In genomic region chr1:234533034-234533571, GRCh38 we compare ENCODE assay signal across 11 cellular contexts. TPM values are rescaled to one million over a fixed set of nuclear protein-coding genes. Genes with fewer than 3 reads are reported as not detected.
A peak's percentile ranks its signal among the peaks of the same experiment; 100 is the strongest.
DNase-seq lines count a peak whose midpoint lies in the region; ATAC-seq, FAIRE-seq and TF ChIP-seq lines count a peak whose summit lies in the region.
"Had no signal": no experiment of that assay in that cellular context is flagged by ENCODE, and none has a peak within 500 bp of the region (broad histone marks: within the 10 kb centered on the region; RNA-seq: fewer than 3 reads in every experiment).

No MANE protein-coding gene starts in this region.

- H3K4me1 Mint-ChIP-seq in activated T-cell treated with anti-CD3 and anti-CD28 coated beads, Interleukin-2, amount 50 U/mL, for 72 hours (ENCODE audit: low read depth) = peaks cover 9% of the 10 kb centered on the region
- H3K4me1 Mint-ChIP-seq in activated T-cell treated with anti-CD3 and anti-CD28 coated beads, Interleukin-2, amount 50 U/mL, for 4 hours (ENCODE audit: low read depth) = peaks cover 4% of the 10 kb centered on the region

- H3K36me3 ChIP-seq in H1 (ENCODE audit: control insufficient read depth in 2 of 4, insufficient read depth in 4 of 4, low read length in 3 of 4) = no peaks in the 10 kb centered on the region
- H3K36me3 ChIP-seq in muscle layer of colon (ENCODE audit: insufficient read depth, low read length) = no peaks in the 10 kb centered on the region
- H3K36me3 ChIP-seq in upper lobe of right lung = no peaks in the 10 kb centered on the region
- H3K36me3 ChIP-seq in OCI-LY7 (ENCODE audit: insufficient read depth, low read length) = no peaks in the 10 kb centered on the region

- H2BK5ac ChIP-seq in H1 (ENCODE audit: low read depth, low read length) = 0 out of 2 replicates have a peak overlapping the region, but pooled peaks have one; percentile 12

- no peak overlapping the region for H3K4me2 ChIP-seq in H1 (ENCODE audit: insufficient read depth in 1 of 2, low read depth in 2 of 2, low read length in 2 of 2)
- H3K4me2 ChIP-seq in OCI-LY7 (ENCODE audit: low read length) = no peak overlapping the region
- H3K4me2 ChIP-seq: GM23338 had no signal

- intact Hi-C loops in upper lobe of right lung (cut with DNase I) = no loop called here
- intact Hi-C loops in OCI-LY7 (cut with micrococcal nuclease; ENCODE audit: unreplicated experiment) = no loop called here

- H3K4me3 ChIP-seq in H1 (ENCODE audit: extremely low read depth in 1 of 4, insufficient read depth in 2 of 4, low read depth in 3 of 4, low read length in 4 of 4) (no peak overlapping the region), muscle layer of colon (ENCODE audit: low read depth in 1 of 2, low read length in 2 of 2) (no peak overlapping the region), upper lobe of right lung (no peak overlapping the region), OCI-LY7 (ENCODE audit: low read depth, low read length, poor library complexity, severe bottlenecking) (no peak overlapping the region)
- H3K4me3 ChIP-seq: GM23338 had no signal

- no peak for TF ChIP-seq POLR2A in H1 (IDR thresholded peaks at IDR 0.05; ENCODE audit: control extremely low read depth in 1 of 2, low read depth in 2 of 2, low read length in 2 of 2)

- TF ChIP-seq CTCF in H1 (IDR thresholded peaks at IDR 0.05; ENCODE audit: control extremely low read depth in 1 of 3, insufficient read depth in 1 of 3, low read depth in 1 of 3, low read length in 3 of 3) (no peak), upper lobe of right lung (IDR thresholded peaks at IDR 0.05) (no peak), OCI-LY7 (conservative IDR thresholded peaks at IDR 0.05; ENCODE audit: low read length) (no peak)

- H3K9ac ChIP-seq in H1 (replicated peaks in 1 of 4; ENCODE audit: extremely low read depth in 1 of 4, low read depth in 3 of 4, low read length in 3 of 4) (no peak overlapping the region), muscle layer of colon (ENCODE audit: low read length) (peak overlapping the region; percentile 72)

- H3K27me3 Mint-ChIP-seq in activated T-cell treated with anti-CD3 and anti-CD28 coated beads, Interleukin-2, amount 50 U/mL, for 72 hours (ENCODE audit: low read depth) = peaks cover 16% of the 10 kb centered on the region
- H3K27me3 Mint-ChIP-seq in activated T-cell treated with anti-CD3 and anti-CD28 coated beads, Interleukin-2, amount 50 U/mL, for 4 hours (ENCODE audit: low read depth) = peaks cover 4% of the 10 kb centered on the region

- H2AFZ ChIP-seq in H1 (ENCODE audit: low read length) (no peak overlapping the region), OCI-LY7 (ENCODE audit: low read length) (no peak overlapping the region)
- H2AFZ ChIP-seq: GM23338 had no signal

- H3K23ac ChIP-seq in H1 (ENCODE audit: insufficient read length) = no peak overlapping the region

- H3K27me3 ChIP-seq in H1 (replicated peaks in 1 of 4; ENCODE audit: control insufficient read depth in 3 of 4, extremely low read depth in 1 of 4, insufficient read depth in 3 of 4, low read length in 3 of 4) (no peaks in the 10 kb centered on the region), muscle layer of colon (ENCODE audit: control insufficient read depth in 1 of 2, insufficient read depth in 2 of 2, low read length in 2 of 2) (no peaks in the 10 kb centered on the region), upper lobe of right lung (no peaks in the 10 kb centered on the region)

- no peaks in the 10 kb centered on the region for H3K9me3 ChIP-seq in H1 (ENCODE audit: insufficient read depth in 2 of 2, low read depth in 1 of 2, low read length in 1 of 2)
- no peaks in the 10 kb centered on the region for H3K9me3 ChIP-seq in muscle layer of colon (ENCODE audit: low read length)
- no peaks in the 10 kb centered on the region for H3K9me3 ChIP-seq in upper lobe of right lung
- H3K9me3 ChIP-seq in OCI-LY7 (ENCODE audit: low read length) = no peaks in the 10 kb centered on the region

- H3K4me3 Mint-ChIP-seq in activated T-cell treated with anti-CD3 and anti-CD28 coated beads, Interleukin-2, amount 50 U/mL, for 72 hours = no peak overlapping the region
- H3K4me3 Mint-ChIP-seq in activated T-cell treated with anti-CD3 and anti-CD28 coated beads, Interleukin-2, amount 50 U/mL, for 4 hours = no peak overlapping the region
- H3K4me3 Mint-ChIP-seq: activated naive CD8-positive, alpha-beta T cell; GM23338 had no signal

- no peak overlapping the region for H3K14ac ChIP-seq in H1 (ENCODE audit: insufficient read length)

- no peaks in the 10 kb centered on the region for H3K79me1 ChIP-seq in H1 (ENCODE audit: low read depth, low read length)

- H2BK20ac ChIP-seq in H1 (ENCODE audit: low read length) = no peak overlapping the region

- H3K4me1 ChIP-seq in H1 (replicated peaks in 1 of 4; ENCODE audit: control insufficient read depth in 3 of 4, insufficient read depth in 4 of 4, low read length in 3 of 4) (peaks cover 0 to 7% (median 5%) of the 10 kb centered on the region in 4 experiments; a peak in 6 of 7 replicates), muscle layer of colon (ENCODE audit: insufficient read depth, low read length) (peaks cover 95% of the 10 kb centered on the region), upper lobe of right lung (peaks cover 88% of the 10 kb centered on the region), OCI-LY7 (ENCODE audit: insufficient read depth, low read length, poor library complexity, severe bottlenecking) (peaks cover 14% of the 10 kb centered on the region)

- no peak overlapping the region for H3K27ac Mint-ChIP-seq in activated T-cell treated with anti-CD3 and anti-CD28 coated beads, Interleukin-2, amount 50 U/mL, for 72 hours
- H3K27ac Mint-ChIP-seq: activated naive CD8-positive, alpha-beta T cell; GM23338 had no signal

- H2BK12ac ChIP-seq in H1 (ENCODE audit: low read depth, low read length) = no peak overlapping the region

- no peak overlapping the region for H4K8ac ChIP-seq in H1 (ENCODE audit: extremely low read depth, insufficient read depth, low read length)

- H4K20me1 ChIP-seq in H1 (replicated peaks in 1 of 2; ENCODE audit: control insufficient read depth in 1 of 2, insufficient read depth in 2 of 2, low read length in 2 of 2) (no peaks in the 10 kb centered on the region), OCI-LY7 (ENCODE audit: insufficient read depth, low read length) (no peaks in the 10 kb centered on the region)

- no peaks in the 10 kb centered on the region for H3K36me3 Mint-ChIP-seq in activated T-cell treated with anti-CD3 and anti-CD28 coated beads, Interleukin-2, amount 50 U/mL, for 72 hours (ENCODE audit: insufficient read depth in 2 of 2)
- H3K36me3 Mint-ChIP-seq in activated T-cell treated with anti-CD3 and anti-CD28 coated beads, Interleukin-2, amount 50 U/mL, for 4 hours (ENCODE audit: insufficient read depth) = no peaks in the 10 kb centered on the region
- H3K36me3 Mint-ChIP-seq: activated naive CD8-positive, alpha-beta T cell had no signal

- H2BK15ac ChIP-seq in H1 (ENCODE audit: low read length) = no peak overlapping the region

- H3K9me3 Mint-ChIP-seq in activated T-cell treated with anti-CD3 and anti-CD28 coated beads, Interleukin-2, amount 50 U/mL, for 72 hours = no peaks in the 10 kb centered on the region
- H3K9me3 Mint-ChIP-seq in activated T-cell treated with anti-CD3 and anti-CD28 coated beads, Interleukin-2, amount 50 U/mL, for 4 hours = no peaks in the 10 kb centered on the region
- H3K9me3 Mint-ChIP-seq: GM23338 had no signal

- H4K5ac ChIP-seq in H1 (ENCODE audit: insufficient read length, low read depth, low read length) = no peak overlapping the region

- H4K91ac ChIP-seq in H1 (replicated peaks; ENCODE audit: insufficient read length, low read length) = no peak overlapping the region

- no peak for DNase-seq in activated T-cell treated with anti-CD3 and anti-CD28 coated beads, Interleukin-2, amount 50 U/mL, for 72 hours
- no peak for DNase-seq in activated T-cell treated with anti-CD3 and anti-CD28 coated beads, Interleukin-2, amount 50 U/mL, for 4 hours
- no peak for DNase-seq in H1 (ENCODE audit: low read depth in 1 of 2, low spot score in 2 of 2)
- DNase-seq in upper lobe of right lung = no peak
- DNase-seq in OCI-LY7 (ENCODE audit: low spot score) = no peak
- DNase-seq in NCI-H146 treated with DMSO at 0.1 percent for 48 hours (lab: John Stamatoyannopoulos, UW; ENCODE audit: unreplicated experiment) = no peak
- DNase-seq in cerebellar nuclear complex (lab: John Stamatoyannopoulos, UW) = no peak
- DNase-seq: stimulated activated CD4-positive, alpha-beta T cell treated with anti-CD3 and anti-CD28 coated beads, Interleukin-1b, Interleukin-23, amount 100 ng/mL, for 48 hours had no signal

- WGBS in H1 (ENCODE audit: extremely low coverage in 1 of 2, insufficient coverage in 1 of 2, insufficient read length in 1 of 2, insufficient replicate concordance in 2 of 2, low coverage in 1 of 2, low lambda C conversion rate in 2 of 2, missing lambda C conversion rate in 1 of 2), 2 experiments = 96% methylated on average over 8 of the region's 8 CpGs; no CpG with 5 or more reads in 1 of the 2 experiments

- H3K56ac ChIP-seq in H1 (replicated peaks; ENCODE audit: insufficient read length, low read depth, low read length) = no peak overlapping the region

- H3K79me2 ChIP-seq in H1 (ENCODE audit: control insufficient read depth in 1 of 2, insufficient read depth in 2 of 2, low read length in 2 of 2) (no peaks in the 10 kb centered on the region), OCI-LY7 (ENCODE audit: insufficient read depth, low read depth, low read length) (no peaks in the 10 kb centered on the region)

- no peak overlapping the region for H2BK120ac ChIP-seq in H1 (replicated peaks; ENCODE audit: low read depth, low read length)

- CTCF ChIA-PET in H1 (lab: Charles Lee; ENCODE audit: partially characterized antibody) = interaction anchor here (0.5 to 1.0 kb wide), 2 partner anchors 34 to 49 kb away, joined by 4 to 5 read pairs; no protein-coding TSS in a partner anchor
- CTCF ChIA-PET in OCI-LY7 (lab: Charles Lee; ENCODE audit: unreplicated experiment) = no interaction called here

- H3K27ac ChIP-seq in H1 (ENCODE audit: low read depth, low read length) = no peak overlapping the region
- H3K27ac ChIP-seq in muscle layer of colon (ENCODE audit: low read depth, low read length) = peak overlapping the region; percentile 80
- H3K27ac ChIP-seq in upper lobe of right lung = peak overlapping the region; percentile 95
- H3K27ac ChIP-seq in OCI-LY7 (ENCODE audit: low read depth, low read length, poor library complexity, severe bottlenecking) = no peak overlapping the region

- no peak overlapping the region for H2AK5ac ChIP-seq in H1 (ENCODE audit: low read depth, low read length)

- no TSS peak for BruUV-seq in OCI-LY7 (replicated peaks; lab: Mats Ljungman, UMichigan)

- no peak for TF ChIP-seq RAD21 in H1 (IDR thresholded peaks at IDR 0.05 in 1 of 2, conservative IDR thresholded peaks at IDR 0.05 in 1 of 2; ENCODE audit: low read depth in 2 of 2, low read length in 2 of 2)

- peak; percentile 34 to 35 for ATAC-seq in activated T-cell treated with anti-CD3 and anti-CD28 coated beads, Interleukin-2, amount 50 U/mL, for 72 hours (replicated peaks in 1 of 2)
- no peak for ATAC-seq in activated T-cell treated with anti-CD3 and anti-CD28 coated beads, Interleukin-2, amount 50 U/mL, for 4 hours
- peak; percentile 13 for ATAC-seq in upper lobe of right lung
- ATAC-seq: GM23338 had no signal

- TF ChIP-seq EP300 in H1 (IDR thresholded peaks at IDR 0.05; ENCODE audit: borderline replicate concordance in 1 of 2, low read depth in 2 of 2, low read length in 2 of 2) = no peak

- H3K18ac ChIP-seq in H1 (ENCODE audit: extremely low read depth, low read length) = 0 out of 2 replicates have a peak overlapping the region, but pooled peaks have one; percentile 21

- no peak for FAIRE-seq in H1 (lab: Jason Lieb, UNC)

- H3K9me2 ChIP-seq in OCI-LY7 (ENCODE audit: insufficient read depth, low read length) = no peaks in the 10 kb centered on the region

- H3K4ac ChIP-seq in H1 (replicated peaks; ENCODE audit: insufficient read length, low read depth, low read length) = no peak overlapping the region

- peaks cover 2% of the 10 kb centered on the region; the same call in 1 of the 2 replicates for H3K23me2 ChIP-seq in H1 (ENCODE audit: low read depth, low read length)

- POLR2A ChIA-PET in H1 (lab: Charles Lee; ENCODE audit: partially characterized antibody) (interaction anchor here (1.7 kb wide), 1 partner anchor 14 kb away, joined by 3 read pairs; no protein-coding TSS in a partner anchor), OCI-LY7 (lab: Charles Lee) (interaction anchor here (0.8 kb wide), 1 partner anchor 38 kb away, joined by 4 read pairs; no protein-coding TSS in a partner anchor)

RNA-seq across cellular contexts. Expression of gene TARBP1, which starts 54.1 kb away (rescaled TPM):
- total RNA-seq in activated T-cell treated with anti-CD3 and anti-CD28 coated beads, Interleukin-2, amount 50 U/mL, for 72 hours = 10 to 100 TPM; 49.6 to 63.0 TPM
- 10 to 100 TPM; 27.6 to 38.0 (median 33.5) TPM for total RNA-seq in activated T-cell treated with anti-CD3 and anti-CD28 coated beads, Interleukin-2, amount 50 U/mL, for 4 hours
- total RNA-seq in H1 (2021; fragmentation: NEBNext Ultra II Directional; extraction: Animal tissue kit (Norgen Biotek cat#: 25700)) = 18.6 and 21.9 TPM in 2 replicates
- 18.8 and 32.3 TPM in 2 replicates for polyA plus RNA-seq in H1 (2011; rRNA removed)
- 30.1 TPM for polyA plus RNA-seq in H1 (2011; cell fraction: cytosol; rRNA removed)
- 38.3 TPM for polyA plus RNA-seq in H1 (2011; cell fraction: nucleus; rRNA removed)
- 23.6 to 27.0 TPM (median 24.8 TPM) in 4 replicates for polyA plus RNA-seq in H1 (2012, experiment 1 of 2)
- 3.3 TPM for polyA plus RNA-seq in H1 (2012, experiment 2 of 2)
- polyA plus RNA-seq in H1 (2013, experiment 1 of 2) = 10.5 TPM
- polyA plus RNA-seq in H1 (2013, experiment 2 of 2) = 9.7 TPM
- 17.4 and 23.1 TPM in 2 replicates for polyA minus RNA-seq in H1 (2011; rRNA and poly(A)+ RNA removed)
- polyA minus RNA-seq in H1 (2011; cell fraction: cytosol; rRNA and poly(A)+ RNA removed) = 9.3 TPM
- polyA minus RNA-seq in H1 (2011; cell fraction: nucleus; rRNA and poly(A)+ RNA removed) = 22.0 TPM
- total RNA-seq in upper lobe of right lung = 18.3 TPM
- total RNA-seq in OCI-LY7 (2014; rRNA removed; shearing (Covaris generic)) = 30.0 and 30.5 TPM in 2 replicates
- 49.8 and 61.7 TPM in 2 replicates for total RNA-seq in OCI-LY7 (2022)

Comparison
In these comparisons a context has a peak if more than half of its experiments do, and no peak if none do; other contexts are left out.
1. ATAC-seq: peak in activated T-cell treated with anti-CD3 and anti-CD28 coated beads, Interleukin-2, amount 50 U/mL, for 72 hours (2 of 2) and upper lobe of right lung (single experiment); none in activated T-cell treated with anti-CD3 and anti-CD28 coated beads, Interleukin-2, amount 50 U/mL, for 4 hours (0 of 2).
2. H3K27ac ChIP-seq: peak in muscle layer of colon (single experiment) and upper lobe of right lung (single experiment); none in H1 (single experiment) and OCI-LY7 (single experiment).